ENCODE assay signal across 11 cellular contexts in the genomic region with DNA sequence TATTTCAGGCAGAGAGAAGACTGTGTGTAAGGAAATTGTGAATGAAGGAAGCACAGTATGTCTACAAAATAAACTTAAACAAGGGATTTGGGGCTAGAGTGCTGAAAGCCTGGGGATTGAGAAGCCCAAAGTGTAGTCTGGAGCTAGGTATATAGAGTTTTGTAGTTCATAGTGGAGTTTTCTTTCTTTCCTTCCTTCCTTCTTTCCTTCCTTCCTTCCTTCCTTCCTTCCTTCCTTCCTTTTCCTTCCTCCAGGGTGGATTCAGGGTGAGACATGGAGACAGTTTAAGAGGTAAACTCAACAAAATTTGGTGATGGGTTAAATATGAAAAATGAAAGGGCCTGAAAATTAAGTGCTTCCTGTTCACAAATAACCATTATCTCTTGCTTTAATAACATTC.
"Had no signal": no experiment of that assay in that cellular context is flagged by ENCODE, and none has a peak within 500 bp of the region (broad histone marks: within the 10 kb centered on the region; RNA-seq: fewer than 3 reads in every experiment).

No MANE protein-coding gene starts in this region.

- DNase-seq: GM23248, GOT3, H7, H9, HCEC 1CT, HFFc6 had no signal

- H3K36me3 ChIP-seq: HAP-1 had no signal

- ATAC-seq: GM23338, HCT116 had no signal

- FAIRE-seq: H1, H54 had no signal

- H3K4me3 ChIP-seq: GM23248, GM23338, HAP-1 had no signal

- H3K27ac ChIP-seq: GM23248 had no signal

- H3K9me3 ChIP-seq: HAP-1 had no signal

- H3K9ac ChIP-seq: GM23248 had no signal
